8 cellular contexts compared by ENCODE assay signal in the genomic region with DNA sequence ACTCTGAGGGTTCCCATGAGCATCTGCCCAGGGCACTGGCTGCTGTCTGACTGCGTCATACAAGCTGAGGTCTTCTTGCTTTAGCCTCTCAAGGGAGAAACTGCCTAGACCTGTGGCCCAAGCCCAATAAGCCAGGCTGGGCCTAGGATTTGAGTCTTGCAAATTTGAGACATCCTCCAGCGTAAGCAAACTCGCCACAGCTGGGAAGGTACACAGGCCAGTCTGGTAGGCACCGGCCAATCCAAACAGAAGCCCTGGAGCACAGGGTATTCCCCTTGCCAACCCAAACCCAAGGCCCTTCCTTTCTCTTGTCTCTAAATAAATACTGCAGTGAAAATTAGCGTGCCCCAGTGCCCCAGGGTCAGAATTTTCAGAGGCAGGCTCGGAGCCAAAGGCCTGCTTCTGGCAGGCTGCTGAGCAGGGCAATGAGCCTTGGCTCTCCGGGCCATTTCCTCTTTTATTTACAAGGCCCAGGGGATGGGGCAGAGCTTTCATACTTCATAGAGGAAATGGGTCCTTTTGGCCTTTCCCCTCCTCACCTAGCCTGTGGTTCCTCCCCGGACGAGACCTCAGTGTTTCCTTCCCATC. TPM values are rescaled to one million over a fixed set of nuclear protein-coding genes. Genes with fewer than 3 reads are reported as not detected.
DNase-seq lines count a peak whose midpoint lies in the region; ATAC-seq and TF ChIP-seq lines count a peak whose summit lies in the region.

No MANE protein-coding gene starts in this region.

- peak overlapping the region in 6 of 8 donors; percentile 35 to 88 (median 70) for H3K27ac Mint-ChIP-seq in CD8-positive, alpha-beta memory T cell

- no peaks in the 10 kb centered on the region for H3K9me3 ChIP-seq in CD8-positive, alpha-beta memory T cell (ENCODE audit: low read length)

- peak overlapping the region in 1 of 7 donors; percentile 17 for H3K4me3 Mint-ChIP-seq in CD8-positive, alpha-beta memory T cell

- H3K9ac ChIP-seq in rectal smooth muscle tissue (ENCODE audit: low read length): no peak overlapping the region

- no peak for DNase-seq in CD8-positive, alpha-beta memory T cell
- DNase-seq in RPMI8226 (peak; percentile 68), fibroblast of the aortic adventitia (ENCODE audit: low read depth) (peak; percentile 74), NCI-H524 treated with DMSO at 0.1 percent for 48 hours (lab: John Stamatoyannopoulos, UW) (no peak)

- H3K27ac ChIP-seq in CD8-positive, alpha-beta memory T cell (ENCODE audit: low read depth, low read length): no peak overlapping the region
- H3K27ac ChIP-seq in rectal smooth muscle tissue (ENCODE audit: low read depth, low read length): peak overlapping the region; percentile 15

- H3K4me3 ChIP-seq in CD8-positive, alpha-beta memory T cell (ENCODE audit: low read length): no peak overlapping the region
- H3K4me3 ChIP-seq in fibroblast of the aortic adventitia (ENCODE audit: low read depth, low read length): no peak overlapping the region
- H3K4me3 ChIP-seq in rectal smooth muscle tissue (ENCODE audit: low read length): no peak overlapping the region

- peaks cover 18% of the 10 kb centered on the region for H3K4me1 ChIP-seq in CD8-positive, alpha-beta memory T cell (ENCODE audit: insufficient read depth, low read length)
- no peaks in the 10 kb centered on the region for H3K4me1 ChIP-seq in rectal smooth muscle tissue (ENCODE audit: control insufficient read depth, insufficient read depth, low read length)

- no peak for TF ChIP-seq CTCF in fibroblast of the aortic adventitia (IDR thresholded peaks at IDR 0.05; ENCODE audit: insufficient read depth, low read length)

- CTCF ChIA-PET in CD8-positive, alpha-beta memory T cell (lab: Charles Lee): interaction anchor here (1.2 kb wide), 1 partner anchor 19 kb away, joined by 3 read pairs; no protein-coding TSS in a partner anchor

- H3K4me1 Mint-ChIP-seq in CD8-positive, alpha-beta memory T cell: peaks cover 12 to 24% (median 21%) of the 10 kb centered on the region in 3 donors

- H3K27me3 ChIP-seq in CD8-positive, alpha-beta memory T cell (ENCODE audit: insufficient read depth, low read length, poor library complexity, severe bottlenecking): no peaks in the 10 kb centered on the region
- no peaks in the 10 kb centered on the region for H3K27me3 ChIP-seq in rectal smooth muscle tissue (ENCODE audit: control insufficient read depth, insufficient read depth, low read length)

- H3K27me3 Mint-ChIP-seq in CD8-positive, alpha-beta memory T cell: peaks cover 0 to 2% of the 10 kb centered on the region in 2 donors

- ATAC-seq in GM21825 (IDR thresholded peaks at IDR 0.05; ENCODE audit: unreplicated experiment) (peak; percentile 73), GM19351 (IDR thresholded peaks at IDR 0.05; ENCODE audit: unreplicated experiment) (no peak), HG02623 (IDR thresholded peaks at IDR 0.05; ENCODE audit: unreplicated experiment) (no peak)

- H3K9me3 Mint-ChIP-seq in CD8-positive, alpha-beta memory T cell: peaks cover 0 to 2% (median 0%) of the 10 kb centered on the region in 5 donors

- peaks cover 21 to 79% (median 26%) of the 10 kb centered on the region in 3 donors for H3K36me3 Mint-ChIP-seq in CD8-positive, alpha-beta memory T cell

- H3K36me3 ChIP-seq in CD8-positive, alpha-beta memory T cell (ENCODE audit: insufficient read depth, low read length): peaks cover 24% of the 10 kb centered on the region
- H3K36me3 ChIP-seq in rectal smooth muscle tissue (ENCODE audit: control insufficient read depth, insufficient read depth, low read length): peaks cover 29% of the 10 kb centered on the region

- POLR2A ChIA-PET in CD8-positive, alpha-beta memory T cell (lab: Charles Lee): no interaction called here

RNA-seq across cellular contexts. Expression of a gene that starts 33.3 kb away (rescaled TPM):
- total RNA-seq in CD8-positive, alpha-beta memory T cell: 10 to 100 TPM; 60.3 to 63.3 TPM
- polyA plus RNA-seq in CD8-positive, alpha-beta memory T cell: 4.8 TPM
- 29.4 and 43.1 TPM in 2 replicates for total RNA-seq in fibroblast of the aortic adventitia (ENCODE audit: low replicate concordance)

RNA-seq across cellular contexts. Expression of a gene that starts 33.7 kb away (rescaled TPM):
- 100 to 1,000 TPM; 140 to 155 TPM for total RNA-seq in CD8-positive, alpha-beta memory T cell
- 44.1 TPM for polyA plus RNA-seq in CD8-positive, alpha-beta memory T cell
- 61.6 and 71.9 TPM in 2 replicates for total RNA-seq in fibroblast of the aortic adventitia (ENCODE audit: low replicate concordance)

Comparison
In these comparisons a context has a peak if more than half of its experiments do, and no peak if none do; other contexts are left out.
1. DNase-seq: peak in RPMI8226 (single experiment) and fibroblast of the aortic adventitia (single experiment); none in CD8-positive, alpha-beta memory T cell (0 of 5) and NCI-H524 treated with DMSO at 0.1 percent for 48 hours (single experiment).